ENCODE assay signal across 15 cellular contexts in the genomic region with DNA sequence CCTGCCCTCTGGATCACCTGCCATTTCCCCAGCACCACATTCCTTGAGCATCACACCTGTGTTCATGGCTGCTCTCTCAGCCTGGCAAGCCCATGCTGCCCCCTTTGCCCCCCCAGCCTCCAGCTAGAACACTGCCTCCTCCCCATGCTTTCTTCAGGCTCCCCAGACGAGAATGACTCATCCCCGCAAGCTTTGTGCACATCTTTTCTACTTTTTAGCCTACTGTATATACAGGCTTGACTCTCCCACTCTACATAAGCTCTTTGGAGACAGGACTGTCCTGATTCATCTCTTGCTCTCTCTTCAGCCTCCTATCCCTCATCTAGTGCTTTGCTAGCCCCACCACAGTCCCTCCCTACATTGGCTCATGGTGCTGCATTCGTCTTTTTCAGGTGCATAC. TPM values are rescaled to one million over a fixed set of nuclear protein-coding genes. Genes with fewer than 3 reads are reported as not detected.
DNase-seq lines count a peak whose midpoint lies in the region; ATAC-seq lines count a peak whose summit lies in the region.
"Had no signal": no experiment of that assay in that cellular context is flagged by ENCODE, and none has a peak within 500 bp of the region (broad histone marks: within the 10 kb centered on the region; RNA-seq: fewer than 3 reads in every experiment).

No MANE protein-coding gene starts in this region.

- H3K4me3 Mint-ChIP-seq in activated CD4-positive, alpha-beta T cell treated with anti-CD3 and anti-CD28 coated beads for 36 hours: no peak overlapping the region
- no peak overlapping the region for H3K4me3 Mint-ChIP-seq in activated CD4-positive, alpha-beta T cell treated with anti-CD3 and anti-CD28 coated beads, Interleukin-2, amount 10 ng/mL, durations not matched to agents 24 days and 14 days
- H3K4me3 Mint-ChIP-seq: CD8-positive, alpha-beta memory T cell had no signal

- POLR2A ChIA-PET in activated CD4-positive, alpha-beta T cell treated with anti-CD3 and anti-CD28 coated beads for 36 hours (lab: Charles Lee): no interaction called here

- intact Hi-C loops in activated CD4-positive, alpha-beta T cell treated with anti-CD3 and anti-CD28 coated beads for 36 hours (cut with DNase I, micrococcal nuclease): no loop called here
- intact Hi-C loops in activated CD4-positive, alpha-beta T cell treated with anti-CD3 and anti-CD28 coated beads, Interleukin-2, amount 10 ng/mL, durations not matched to agents 24 days and 14 days (cut with micrococcal nuclease): no loop called here

- H3K9me3 Mint-ChIP-seq in activated CD4-positive, alpha-beta T cell treated with anti-CD3 and anti-CD28 coated beads for 36 hours (ENCODE audit: low read depth): no peaks in the 10 kb centered on the region
- H3K9me3 Mint-ChIP-seq in activated CD4-positive, alpha-beta T cell treated with anti-CD3 and anti-CD28 coated beads, Interleukin-2, amount 10 ng/mL, durations not matched to agents 24 days and 14 days: no peaks in the 10 kb centered on the region
- H3K9me3 Mint-ChIP-seq: CD8-positive, alpha-beta memory T cell had no signal

- no peak for DNase-seq in activated CD4-positive, alpha-beta T cell treated with anti-CD3 and anti-CD28 coated beads for 36 hours
- DNase-seq in activated CD4-positive, alpha-beta T cell treated with anti-CD3 and anti-CD28 coated beads, Interleukin-2, amount 10 ng/mL, durations not matched to agents 24 days and 14 days: no peak
- peak; percentile 61 for DNase-seq in amniotic epithelial cell (ENCODE audit: low read depth)
- peak; percentile 30 for DNase-seq in iris pigment epithelial cell (ENCODE audit: low read depth)
- DNase-seq in NCI-H2107 (lab: John Stamatoyannopoulos, UW): no peak
- no peak for DNase-seq in central memory CD4-positive, alpha-beta T cell
- DNase-seq: 8988T; AML-193; CD8-positive, alpha-beta memory T cell; DMS 273 treated with DMSO at 0.1 percent for 48 hours; HCEC 1CT had no signal

- H3K27ac Mint-ChIP-seq in activated CD4-positive, alpha-beta T cell treated with anti-CD3 and anti-CD28 coated beads for 36 hours: no peak overlapping the region
- H3K27ac Mint-ChIP-seq in activated CD4-positive, alpha-beta T cell treated with anti-CD3 and anti-CD28 coated beads, Interleukin-2, amount 10 ng/mL, durations not matched to agents 24 days and 14 days: no peak overlapping the region

- CTCF ChIA-PET in activated CD4-positive, alpha-beta T cell treated with anti-CD3 and anti-CD28 coated beads for 36 hours (lab: Charles Lee): interaction anchor here (0.6 to 12.5 kb wide), 4 partner anchors 14 to 211 kb away, joined by 3 to 94 read pairs (median 3); no protein-coding TSS in a partner anchor

- H3K27me3 Mint-ChIP-seq in activated CD4-positive, alpha-beta T cell treated with anti-CD3 and anti-CD28 coated beads for 36 hours: no peaks in the 10 kb centered on the region
- no peaks in the 10 kb centered on the region for H3K27me3 Mint-ChIP-seq in activated CD4-positive, alpha-beta T cell treated with anti-CD3 and anti-CD28 coated beads, Interleukin-2, amount 10 ng/mL, durations not matched to agents 24 days and 14 days
- H3K27me3 Mint-ChIP-seq: CD8-positive, alpha-beta memory T cell had no signal

- peaks cover 6% of the 10 kb centered on the region for H3K36me3 Mint-ChIP-seq in activated CD4-positive, alpha-beta T cell treated with anti-CD3 and anti-CD28 coated beads for 36 hours (ENCODE audit: low read depth)
- peaks cover 12% of the 10 kb centered on the region for H3K36me3 Mint-ChIP-seq in activated CD4-positive, alpha-beta T cell treated with anti-CD3 and anti-CD28 coated beads, Interleukin-2, amount 10 ng/mL, durations not matched to agents 24 days and 14 days (ENCODE audit: low read depth)

- H3K4me1 Mint-ChIP-seq in activated CD4-positive, alpha-beta T cell treated with anti-CD3 and anti-CD28 coated beads for 36 hours: peaks cover 4% of the 10 kb centered on the region
- no peaks in the 10 kb centered on the region for H3K4me1 Mint-ChIP-seq in activated CD4-positive, alpha-beta T cell treated with anti-CD3 and anti-CD28 coated beads, Interleukin-2, amount 10 ng/mL, durations not matched to agents 24 days and 14 days
- H3K4me1 Mint-ChIP-seq: CD8-positive, alpha-beta memory T cell had no signal

- peak; percentile 16 for ATAC-seq in activated CD4-positive, alpha-beta T cell treated with anti-CD3 and anti-CD28 coated beads for 36 hours
- ATAC-seq in HG03565 (IDR thresholded peaks at IDR 0.05; ENCODE audit: unreplicated experiment) (no peak), HG02970 (IDR thresholded peaks at IDR 0.05; ENCODE audit: low FRiP score, unreplicated experiment) (no peak)
- ATAC-seq: GM12878 had no signal

RNA-seq across cellular contexts. Expression of a gene that starts 19.9 kb away (rescaled TPM):
- total RNA-seq in activated CD4-positive, alpha-beta T cell treated with anti-CD3 and anti-CD28 coated beads for 36 hours: 10 to 100 TPM; 13.7 to 18.4 TPM
- total RNA-seq in activated CD4-positive, alpha-beta T cell treated with anti-CD3 and anti-CD28 coated beads, Interleukin-2, amount 10 ng/mL, durations not matched to agents 24 days and 14 days: 25.5 and 25.7 TPM in 2 replicates

RNA-seq across cellular contexts. Expression of a gene that starts 52.6 kb away (rescaled TPM):
- not detected for total RNA-seq in activated CD4-positive, alpha-beta T cell treated with anti-CD3 and anti-CD28 coated beads for 36 hours
- not detected in 2 replicates for total RNA-seq in activated CD4-positive, alpha-beta T cell treated with anti-CD3 and anti-CD28 coated beads, Interleukin-2, amount 10 ng/mL, durations not matched to agents 24 days and 14 days
- total RNA-seq: CD8-positive, alpha-beta memory T cell; G401; GM12878 had no signal

Comparison
In these comparisons a context has a peak if more than half of its experiments do, and no peak if none do; other contexts are left out.
1. DNase-seq: peak in amniotic epithelial cell (single experiment) and iris pigment epithelial cell (single experiment); none in activated CD4-positive, alpha-beta T cell treated with anti-CD3 and anti-CD28 coated beads for 36 hours (single experiment), activated CD4-positive, alpha-beta T cell treated with anti-CD3 and anti-CD28 coated beads, Interleukin-2, amount 10 ng/mL, durations not matched to agents 24 days and 14 days (single experiment), NCI-H2107 (single experiment) and central memory CD4-positive, alpha-beta T cell (single experiment).